ENCODE assay signal across 24 cellular contexts in the genomic region with DNA sequence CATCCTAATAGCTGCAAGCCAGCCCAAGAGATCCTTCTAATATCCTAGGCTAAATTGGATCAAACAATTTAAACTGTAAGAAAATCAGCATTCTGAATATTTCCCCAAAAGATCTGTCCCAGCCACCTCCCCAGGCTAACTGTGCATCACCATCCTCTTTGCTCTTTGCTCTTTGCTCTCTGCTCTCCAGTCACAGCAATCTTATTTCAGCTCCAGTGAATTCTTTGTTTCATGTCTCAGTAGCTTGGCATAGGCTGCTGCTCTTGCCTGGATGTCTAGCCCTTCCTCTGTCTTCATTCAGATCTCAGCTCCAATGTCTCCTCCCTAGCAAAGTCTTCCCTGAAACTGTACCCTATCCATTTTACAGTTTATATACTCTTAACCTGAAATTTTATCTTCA.
"Had no signal": no experiment of that assay in that cellular context is flagged by ENCODE, and none has a peak within 500 bp of the region (broad histone marks: within the 10 kb centered on the region; RNA-seq: fewer than 3 reads in every experiment).

No MANE protein-coding gene starts in this region.

- DNase-seq: activated CD4-positive, alpha-beta T cell treated with anti-CD3 and anti-CD28 coated beads, Interleukin-2, amount 10 ng/mL, durations not matched to agents 24 days and 14 days; activated CD8-positive, alpha-beta T cell treated with anti-CD3 and anti-CD28 coated beads for 36 hours; activated naive CD4-positive, alpha-beta T cell; activated naive CD8-positive, alpha-beta T cell treated with anti-CD3 and anti-CD28 coated beads for 36 hours; activated T-cell treated with anti-CD3 and anti-CD28 coated beads, Interleukin-2, amount 50 U/mL, for 1 hour; amygdala; central memory CD4-positive, alpha-beta T cell; colonic mucosa; erythroblast; foreskin melanocyte; glutamatergic neuron; hypothalamus; kidney; left ventricle myocardium superior; mesendoderm; naive thymus-derived CD8-positive, alpha-beta T cell; nucleus accumbens; right cardiac atrium; stimulated activated naive CD8-positive, alpha-beta T cell treated with anti-CD3 and anti-CD28 coated beads, Interleukin-15, Interleukin-2, amounts not matched to agents 100 U/mL and 50 U/mL, for 24 hours; substantia nigra; T1000; tibial artery had no signal

- ATAC-seq: activated CD8-positive, alpha-beta T cell treated with anti-CD3 and anti-CD28 coated beads for 36 hours; activated T-helper 17 cell treated with anti-CD3 and anti-CD28 coated beads, Interleukin-2, amount 50 U/mL, for 72 hours; left ventricle myocardium superior; naive thymus-derived CD8-positive, alpha-beta T cell; right cardiac atrium; stimulated activated naive CD8-positive, alpha-beta T cell treated with anti-CD3 and anti-CD28 coated beads, Interleukin-15, Interleukin-2, amounts not matched to agents 100 U/mL and 50 U/mL, for 24 hours had no signal

- H3K4me1 ChIP-seq: colonic mucosa had no signal

- H3K4me3 ChIP-seq: colonic mucosa, skin epidermis, tibial artery had no signal

- H3K27ac ChIP-seq: colonic mucosa, skin epidermis, tibial artery had no signal

- H3K27me3 ChIP-seq: colonic mucosa, tibial artery had no signal

- H3K36me3 ChIP-seq: colonic mucosa, tibial artery had no signal

- FAIRE-seq: kidney had no signal

- H3K9me3 ChIP-seq: colonic mucosa, tibial artery had no signal
